Comparison of ENCODE assay signal across 8 cellular contexts in genomic region chr9:6757132-6757987, GRCh38. TPM values are rescaled to one million over a fixed set of nuclear protein-coding genes. Genes with fewer than 3 reads are reported as not detected.
DNase-seq lines count a peak whose midpoint lies in the region; ATAC-seq and TF ChIP-seq lines count a peak whose summit lies in the region.

KDM4C (plus strand) TSS chr9:6757973; CDS start chr9:6792989, 35,016 bp downstream.

- peak within 1 kb of the TSS; percentile 95 for H3K27ac ChIP-seq in RWPE1

- H3K9me3 Mint-ChIP-seq in nephron: no peaks in the 10 kb centered on the region

- DNase-seq in EH (ENCODE audit: low read depth) (peak; percentile 93), GOT3 (lab: John Stamatoyannopoulos, UW) (peak; percentile 66), LHCN-M2 (ENCODE audit: low read depth) (peak; percentile 94), RWPE1 (ENCODE audit: low spot score) (peak; percentile 95), fibroblast of pulmonary artery (ENCODE audit: low read depth) (peak; percentile 95)
- DNase-seq in activated effector memory CD4-positive, alpha-beta T cell treated with anti-CD3 and anti-CD28 coated beads, Interleukin-2, amount 50 U/mL, for 16 hours: peak; percentile 97
- peak; percentile 86 for DNase-seq in stimulated activated naive CD8-positive, alpha-beta T cell treated with anti-CD3 and anti-CD28 coated beads, Interleukin-15, Interleukin-2, amounts not matched to agents 100 U/mL and 50 U/mL, for 24 hours

- peak within 1 kb of the TSS; percentile 96 for H3K4me3 ChIP-seq in fibroblast of pulmonary artery (replicated peaks; ENCODE audit: low read depth, low read length)

- peaks cover 4% of the 10 kb centered on the region for H3K27me3 Mint-ChIP-seq in nephron (ENCODE audit: low read depth)

- H3K36me3 Mint-ChIP-seq in nephron (ENCODE audit: low read depth): no peaks in the 10 kb centered on the region

- CTCF ChIA-PET in RWPE1 (lab: Yijun Ruan, JAX): no interaction called here

- peak within 1 kb of the TSS; percentile 98 to 100 (median 99) for H3K4me3 Mint-ChIP-seq in nephron

- POLR2A ChIA-PET in RWPE1 (lab: Yijun Ruan, JAX; ENCODE audit: low non-redundant PET): interaction anchor here (0.6 to 0.7 kb wide), 2 partner anchors 40 to 75 kb away, joined by 3 read pairs; no protein-coding TSS in a partner anchor

- peaks cover 19% of the 10 kb centered on the region for H3K4me1 Mint-ChIP-seq in nephron

- peak within 1 kb of the TSS; percentile 98 to 100 (median 100) for H3K27ac Mint-ChIP-seq in nephron

- TF ChIP-seq CTCF in RWPE1 (conservative IDR thresholded peaks at IDR 0.05; ENCODE audit: low read depth): no peak
- no peak for TF ChIP-seq CTCF in fibroblast of pulmonary artery (IDR thresholded peaks at IDR 0.05; ENCODE audit: low read length, missing control alignments)
- TF ChIP-seq CTCF in nephron (IDR thresholded peaks at IDR 0.05; ENCODE audit: unreplicated experiment in 3 of 3): no peak

- ATAC-seq in stimulated activated naive CD8-positive, alpha-beta T cell treated with anti-CD3 and anti-CD28 coated beads, Interleukin-15, Interleukin-2, amounts not matched to agents 100 U/mL and 50 U/mL, for 24 hours: peak; percentile 84

RNA-seq across cellular contexts. Expression of gene KDM4C, which starts in this region (rescaled TPM):
- 15.5 and 22.6 TPM in 2 replicates for total RNA-seq in LHCN-M2 (2014; rRNA removed)
- polyA plus RNA-seq in LHCN-M2 (2012): 6.6 TPM

Comparison
In these comparisons a context has a peak if more than half of its experiments do, and no peak if none do; other contexts are left out.
1. Peak in every context shown above with its lines: DNase-seq, ATAC-seq, H3K4me3 ChIP-seq and H3K27ac ChIP-seq.